ENCODE assay signal across 31 cellular contexts in genomic region chr5:59863777-59864176, GRCh38. TPM values are rescaled to one million over a fixed set of nuclear protein-coding genes. Genes with fewer than 3 reads are reported as not detected.
DNase-seq lines count a peak whose midpoint lies in the region; ATAC-seq, FAIRE-seq and TF ChIP-seq lines count a peak whose summit lies in the region.
"Had no signal": no experiment of that assay in that cellular context is flagged by ENCODE, and none has a peak within 500 bp of the region (broad histone marks: within the 10 kb centered on the region; RNA-seq: fewer than 3 reads in every experiment).

No MANE protein-coding gene starts in this region.

- intact Hi-C loops in left ventricle myocardium inferior (cut with micrococcal nuclease), result no loop called here
- intact Hi-C loops in gastrocnemius medialis (cut with DNase I; ENCODE audit: low total_unique reads), result no loop called here

- H3K9ac ChIP-seq in mesenchymal stem cell (ENCODE audit: low read length), result no peak overlapping the region
- H3K9ac ChIP-seq: parathyroid adenoma had no signal

- no peak overlapping the region for H3K4me2 ChIP-seq in mesenchymal stem cell (ENCODE audit: low read length, poor library complexity, severe bottlenecking)
- H3K4me2 ChIP-seq: hepatocyte had no signal

- H3K79me1 ChIP-seq in mesenchymal stem cell (replicated peaks; ENCODE audit: low read length, poor library complexity, severe bottlenecking), result no peaks in the 10 kb centered on the region

- H2BK5ac ChIP-seq in mesenchymal stem cell (ENCODE audit: low read depth, low read length, poor library complexity, severe bottlenecking), result no peak overlapping the region

- H2AK5ac ChIP-seq in mesenchymal stem cell (ENCODE audit: low read length, severe bottlenecking), result no peak overlapping the region

- no peak overlapping the region for H3K23ac ChIP-seq in mesenchymal stem cell (ENCODE audit: low read length in 2 of 2)

- no peak overlapping the region for H3K4ac ChIP-seq in mesenchymal stem cell (ENCODE audit: low read depth in 1 of 2, low read length in 2 of 2)

- TF ChIP-seq POLR2A in gastrocnemius medialis (IDR thresholded peaks at IDR 0.05), result no peak

- peak; percentile 9 for FAIRE-seq in HTR-8/SVneo (lab: Jason Lieb, UNC)
- FAIRE-seq: urothelium cell line had no signal

- H4K8ac ChIP-seq in mesenchymal stem cell (ENCODE audit: low read length), result no peak overlapping the region

- DNase-seq in AG10803 (ENCODE audit: low read depth) (peak; percentile 13), HTR-8/SVneo (ENCODE audit: insufficient read length, low spot score) (no peak), astrocyte of the hippocampus (ENCODE audit: low read depth, low spot score) (peak; percentile 22), mesenchymal stem cell (peak; percentile 34), DMS153 treated with DMSO at 0.1 percent for 48 hours (lab: John Stamatoyannopoulos, UW; ENCODE audit: unreplicated experiment) (no peak), left ventricle myocardium inferior (no peak), gastrocnemius medialis (no peak)
- DNase-seq: activated CD4-positive, alpha-beta T cell treated with anti-CD3 and anti-CD28 coated beads for 48 hours; activated naive CD4-positive, alpha-beta T cell treated with anti-CD3 and anti-CD28 coated beads for 36 hours; activated T-cell treated with anti-CD3 and anti-CD28 coated beads, Interleukin-2, amount 50 U/mL, for 4 hours; CD4-positive, alpha-beta memory T cell; DMS 273 treated with DMSO at 0.1 percent for 48 hours; GDM1; KG1; natural killer cell; NCI-H1694; NCI-H2171 treated with DMSO at 0.1 percent for 48 hours; NCI-H526 treated with DMSO at 0.1 percent for 48 hours; RPMI8226; stimulated activated CD4-positive, alpha-beta T cell treated with anti-CD3 and anti-CD28 coated beads, Interleukin-12 subunit alpha, Interleukin-12 subunit beta, amount 100 ng/mL, for 4 hours; stimulated activated CD4-positive, alpha-beta T cell treated with anti-CD3 and anti-CD28 coated beads, Interleukin-4, amount 100 ng/mL, for 24 hours; stimulated activated naive B cell treated with anti-CD40 and anti-IgM and Interleukin-4, amounts not matched to agents 10 μg/mL and 1 μg/mL and 100 μg/mL, for 72 hours; testis had no signal

- no peaks in the 10 kb centered on the region for H3K36me3 ChIP-seq in mesenchymal stem cell (ENCODE audit: control insufficient read depth in 1 of 2, insufficient read depth in 2 of 2, low read depth in 1 of 2, low read length in 2 of 2)
- H3K36me3 ChIP-seq in left ventricle myocardium inferior, result no peaks in the 10 kb centered on the region
- no peaks in the 10 kb centered on the region for H3K36me3 ChIP-seq in gastrocnemius medialis
- H3K36me3 ChIP-seq: right atrium auricular region had no signal

- no peak overlapping the region for H3K14ac ChIP-seq in mesenchymal stem cell (ENCODE audit: low read length in 2 of 2)

- no peaks in the 10 kb centered on the region for H3K4me1 ChIP-seq in mesenchymal stem cell (ENCODE audit: control insufficient read depth, insufficient read depth, low read depth, low read length)
- no peaks in the 10 kb centered on the region for H3K4me1 ChIP-seq in left ventricle myocardium inferior
- H3K4me1 ChIP-seq in gastrocnemius medialis, result no peaks in the 10 kb centered on the region
- H3K4me1 ChIP-seq: parathyroid adenoma, right atrium auricular region, testis had no signal

- H3K18ac ChIP-seq in mesenchymal stem cell (ENCODE audit: low read depth in 1 of 2, low read length in 2 of 2), result no peak overlapping the region

- H3K27ac ChIP-seq in mesenchymal stem cell (ENCODE audit: low read length, poor library complexity, severe bottlenecking) (no peak overlapping the region), left ventricle myocardium inferior (replicated peaks) (no peak overlapping the region), gastrocnemius medialis (no peak overlapping the region)
- H3K27ac ChIP-seq: epithelial cell of prostate, hepatocyte, parathyroid adenoma, right atrium auricular region, SK-N-MC, testis, VCaP had no signal

- no peak overlapping the region for H4K91ac ChIP-seq in mesenchymal stem cell (ENCODE audit: low read length)

- no peaks in the 10 kb centered on the region for H3K27me3 ChIP-seq in mesenchymal stem cell (ENCODE audit: control insufficient read depth in 1 of 2, insufficient read depth in 1 of 2, low read length in 2 of 2)
- H3K27me3 ChIP-seq in left ventricle myocardium inferior (ENCODE audit: low read depth), result no peaks in the 10 kb centered on the region
- H3K27me3 ChIP-seq in gastrocnemius medialis, result no peaks in the 10 kb centered on the region
- H3K27me3 ChIP-seq: hepatocyte, right atrium auricular region, testis had no signal

- ATAC-seq in HG02678 (IDR thresholded peaks at IDR 0.05; ENCODE audit: unreplicated experiment) (no peak), gastrocnemius medialis (no peak)
- ATAC-seq: activated T-cell treated with anti-CD3 and anti-CD28 coated beads, Interleukin-2, amount 50 U/mL, for 4 hours; natural killer cell had no signal

- TF ChIP-seq CTCF in AG10803 (conservative IDR thresholded peaks at IDR 0.05; ENCODE audit: low read length) (no peak), left ventricle myocardium inferior (IDR thresholded peaks at IDR 0.05; ENCODE audit: borderline replicate concordance) (no peak), gastrocnemius medialis (IDR thresholded peaks at IDR 0.05 in 4 of 5, conservative IDR thresholded peaks at IDR 0.05 in 1 of 5) (no peak)

- WGBS in mesenchymal stem cell, result 74% methylated on average over 5 of the region's 5 CpGs

- H3K4me3 ChIP-seq in AG10803 (ENCODE audit: low read length) (no peak overlapping the region), mesenchymal stem cell (ENCODE audit: insufficient read depth in 1 of 2, low read depth in 1 of 2, low read length in 2 of 2) (no peak overlapping the region), left ventricle myocardium inferior (no peak overlapping the region), gastrocnemius medialis (no peak overlapping the region)
- H3K4me3 ChIP-seq: hepatocyte, right atrium auricular region, SK-N-MC, testis had no signal

- H2BK12ac ChIP-seq in mesenchymal stem cell (ENCODE audit: low read length in 2 of 2), result no peak overlapping the region

- in situ Hi-C loops in gastrocnemius medialis (cut with MboI; ENCODE audit: low sequenced_read_pairs in 4 of 4), result no loop called here

- H2AFZ ChIP-seq in mesenchymal stem cell (ENCODE audit: low read depth, low read length), result no peak overlapping the region
- H2AFZ ChIP-seq: hepatocyte, parathyroid adenoma had no signal

- no peak overlapping the region for H2BK15ac ChIP-seq in mesenchymal stem cell (ENCODE audit: low read depth, poor library complexity, severe bottlenecking)

- H2BK120ac ChIP-seq in mesenchymal stem cell (ENCODE audit: low read depth, low read length), result no peak overlapping the region

- H3K9me3 ChIP-seq in mesenchymal stem cell (ENCODE audit: control insufficient read depth, low read length), result no peaks in the 10 kb centered on the region
- H3K9me3 ChIP-seq in left ventricle myocardium inferior (replicated peaks), result no peaks in the 10 kb centered on the region
- no peaks in the 10 kb centered on the region for H3K9me3 ChIP-seq in gastrocnemius medialis
- H3K9me3 ChIP-seq: right atrium auricular region, testis had no signal

RNA-seq across cellular contexts. Expression of gene PDE4D, which starts 29.7 kb away (rescaled TPM):
- 5.4 TPM for polyA plus RNA-seq in mesenchymal stem cell (2013, experiment 1 of 2)
- 5.4 TPM for polyA plus RNA-seq in mesenchymal stem cell (2013, experiment 2 of 2)
- total RNA-seq in left ventricle myocardium inferior (34.5 TPM), gastrocnemius medialis (100 to 1,000 TPM; 133 to 223 (median 185) TPM)

Comparison
In these comparisons a context has a peak if more than half of its experiments do, and no peak if none do; other contexts are left out.
1. DNase-seq: peak in AG10803 (single experiment), astrocyte of the hippocampus (single experiment) and mesenchymal stem cell (single experiment); none in HTR-8/SVneo (single experiment), DMS153 treated with DMSO at 0.1 percent for 48 hours (single experiment), left ventricle myocardium inferior (single experiment) and gastrocnemius medialis (0 of 2).